Comparison of ENCODE assay signal across 8 cellular contexts in genomic region chr7:139230774-139231512, GRCh38. TPM values are rescaled to one million over a fixed set of nuclear protein-coding genes. Genes with fewer than 3 reads are reported as not detected.
DNase-seq lines count a peak whose midpoint lies in the region; FAIRE-seq and TF ChIP-seq lines count a peak whose summit lies in the region.

TSS of gene UBN2 (plus strand) at chr7:139231237. CDS start at chr7:139231485, 248 bp downstream.

- H2AFZ ChIP-seq in Loucy (ENCODE audit: low read length): peak within 1 kb of the TSS; percentile 99

- H3K27me3 Mint-ChIP-seq in nephron (ENCODE audit: low read depth): peaks cover 5% of the 10 kb centered on the region
- H3K27me3 Mint-ChIP-seq in stimulated activated naive CD8-positive, alpha-beta T cell treated with anti-CD3 and anti-CD28 coated beads, Interleukin-15, Interleukin-2, amounts not matched to agents 100 ng/mL and 50 ng/mL, for 24 hours: peaks cover 10% of the 10 kb centered on the region

- H3K9me3 Mint-ChIP-seq in nephron: no peaks in the 10 kb centered on the region
- no peaks in the 10 kb centered on the region for H3K9me3 Mint-ChIP-seq in stimulated activated naive CD8-positive, alpha-beta T cell treated with anti-CD3 and anti-CD28 coated beads, Interleukin-15, Interleukin-2, amounts not matched to agents 100 ng/mL and 50 ng/mL, for 24 hours

- H3K36me3 ChIP-seq in Loucy (ENCODE audit: insufficient read depth, low read length): no peaks in the 10 kb centered on the region

- TF ChIP-seq POLR2A in H54 (IDR thresholded peaks at IDR 0.05; ENCODE audit: low read depth, low read length) (peak; percentile 93), Raji (IDR thresholded peaks at IDR 0.05; ENCODE audit: insufficient read depth, low read depth, low read length) (peak; percentile 91)

- peak within 1 kb of the TSS; percentile 89 for H3K4me3 ChIP-seq in Loucy (ENCODE audit: low read length, poor library complexity, severe bottlenecking)
- peak within 1 kb of the TSS; percentile 90 for H3K4me3 ChIP-seq in fibroblast of the aortic adventitia (ENCODE audit: low read depth, low read length)

- H3K4me1 Mint-ChIP-seq in nephron: peaks cover 27% of the 10 kb centered on the region
- peaks cover 31% of the 10 kb centered on the region for H3K4me1 Mint-ChIP-seq in stimulated activated naive CD8-positive, alpha-beta T cell treated with anti-CD3 and anti-CD28 coated beads, Interleukin-15, Interleukin-2, amounts not matched to agents 100 ng/mL and 50 ng/mL, for 24 hours (ENCODE audit: low read depth)

- peak within 1 kb of the TSS; percentile 97 to 100 (median 98) for H3K4me3 Mint-ChIP-seq in nephron
- peak within 1 kb of the TSS; percentile 99 for H3K4me3 Mint-ChIP-seq in stimulated activated naive CD8-positive, alpha-beta T cell treated with anti-CD3 and anti-CD28 coated beads, Interleukin-15, Interleukin-2, amounts not matched to agents 100 ng/mL and 50 ng/mL, for 24 hours

- H3K9me2 ChIP-seq in Loucy (replicated peaks; ENCODE audit: low read depth, low read length): no peaks in the 10 kb centered on the region

- peak; percentile 94 for FAIRE-seq in H54 (lab: Jason Lieb, UNC)

- peaks cover 31% of the 10 kb centered on the region for H4K20me1 ChIP-seq in Loucy (ENCODE audit: insufficient read depth, low read length, poor library complexity, severe bottlenecking)

- no peaks in the 10 kb centered on the region for H3K27me3 ChIP-seq in Loucy (ENCODE audit: insufficient read depth, low read length, poor library complexity, severe bottlenecking)

- H3F3A ChIP-seq in Loucy (ENCODE audit: low read depth): no peaks in the 10 kb centered on the region

- TF ChIP-seq CTCF in Loucy (conservative IDR thresholded peaks at IDR 0.05; ENCODE audit: low read length) (no peak), fibroblast of the aortic adventitia (IDR thresholded peaks at IDR 0.05; ENCODE audit: insufficient read depth, low read length) (no peak), nephron (IDR thresholded peaks at IDR 0.05; ENCODE audit: unreplicated experiment in 3 of 3) (no peak)

- peaks cover 31% of the 10 kb centered on the region for H3K4me1 ChIP-seq in Loucy (ENCODE audit: insufficient read depth, low read length, poor library complexity, severe bottlenecking)

- DNase-seq in EL: peak; percentile 97
- DNase-seq in H54 (ENCODE audit: insufficient read length, low spot score): peak; percentile 96
- peak; percentile 86 for DNase-seq in activated T-helper 9 cell treated with anti-CD3 and anti-CD28 coated beads, Interleukin-2, amount 50 U/mL, for 16 hours (ENCODE audit: low read depth)
- DNase-seq in fibroblast of the aortic adventitia (ENCODE audit: low read depth): peak; percentile 97

- no peaks in the 10 kb centered on the region for H3K36me3 Mint-ChIP-seq in nephron (ENCODE audit: low read depth)
- peaks cover 4% of the 10 kb centered on the region for H3K36me3 Mint-ChIP-seq in stimulated activated naive CD8-positive, alpha-beta T cell treated with anti-CD3 and anti-CD28 coated beads, Interleukin-15, Interleukin-2, amounts not matched to agents 100 ng/mL and 50 ng/mL, for 24 hours (ENCODE audit: low read depth)

- no peaks in the 10 kb centered on the region for H3K9me3 ChIP-seq in Loucy (ENCODE audit: insufficient read depth, low read depth, low read length)

- H3K27ac Mint-ChIP-seq in nephron: peak within 1 kb of the TSS; percentile 88 to 98 (median 97)
- H3K27ac Mint-ChIP-seq in stimulated activated naive CD8-positive, alpha-beta T cell treated with anti-CD3 and anti-CD28 coated beads, Interleukin-15, Interleukin-2, amounts not matched to agents 100 ng/mL and 50 ng/mL, for 24 hours: peak within 1 kb of the TSS; percentile 97

- H3K79me2 ChIP-seq in Loucy (ENCODE audit: insufficient read depth, low read length): peaks cover 38% of the 10 kb centered on the region

- peak within 1 kb of the TSS; percentile 70 for H3K9ac ChIP-seq in Loucy (ENCODE audit: low read depth, low read length, poor library complexity, severe bottlenecking)

- peak within 1 kb of the TSS; percentile 97 for H3K4me2 ChIP-seq in Loucy (ENCODE audit: low read depth, low read length, poor library complexity, severe bottlenecking)

RNA-seq across cellular contexts. Expression of gene UBN2, which starts in this region (rescaled TPM):
- total RNA-seq in fibroblast of the aortic adventitia (ENCODE audit: low replicate concordance): 8.0 and 11.3 TPM in 2 replicates

Comparison
In these comparisons a context has a peak if more than half of its experiments do, and no peak if none do; other contexts are left out.
1. Peak in every context shown above with its lines: DNase-seq and H3K4me3 ChIP-seq.